8 cellular contexts compared by ENCODE assay signal in the genomic region with DNA sequence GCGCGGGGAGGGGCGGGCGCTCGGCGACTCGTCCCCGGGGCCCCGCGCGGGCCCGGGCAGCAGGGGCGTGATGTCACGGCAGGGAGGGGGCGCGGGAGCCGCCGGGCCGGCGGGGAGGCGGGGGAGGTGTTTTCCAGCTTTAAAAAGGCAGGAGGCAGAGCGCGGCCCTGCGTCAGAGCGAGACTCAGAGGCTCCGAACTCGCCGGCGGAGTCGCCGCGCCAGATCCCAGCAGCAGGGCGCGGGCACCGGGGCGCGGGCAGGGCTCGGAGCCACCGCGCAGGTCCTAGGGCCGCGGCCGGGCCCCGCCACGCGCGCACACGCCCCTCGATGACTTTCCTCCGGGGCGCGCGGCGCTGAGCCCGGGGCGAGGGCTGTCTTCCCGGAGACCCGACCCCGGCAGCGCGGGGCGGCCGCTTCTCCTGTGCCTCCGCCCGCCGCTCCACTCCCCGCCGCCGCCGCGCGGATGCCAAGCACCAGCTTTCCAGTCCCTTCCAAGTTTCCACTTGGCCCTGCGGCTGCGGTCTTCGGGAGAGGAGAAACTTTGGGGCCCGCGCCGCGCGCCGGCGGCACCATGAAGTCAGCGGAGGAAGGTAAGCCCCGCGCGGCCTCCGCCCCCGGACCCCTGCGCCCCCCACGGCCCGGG. TPM values are rescaled to one million over a fixed set of nuclear protein-coding genes. Genes with fewer than 3 reads are reported as not detected.
DNase-seq lines count a peak whose midpoint lies in the region; ATAC-seq and TF ChIP-seq lines count a peak whose summit lies in the region.

A gene (plus strand): TSS at position 170 of the 644 bp plus-strand sequence. CDS start 295 bp downstream, at position 465.

- peak within 1 kb of the TSS; percentile 88 for H3K4me3 Mint-ChIP-seq in activated naive CD4-positive, alpha-beta T cell treated with anti-CD3 and anti-CD28 coated beads, Interleukin-2, amount 50 U/mL, for 24 hours

- H3K4me1 Mint-ChIP-seq in activated naive CD4-positive, alpha-beta T cell treated with anti-CD3 and anti-CD28 coated beads, Interleukin-2, amount 50 U/mL, for 24 hours: peaks cover 43% of the 10 kb centered on the region

- H2AFZ ChIP-seq in HCT116 (ENCODE audit: low read depth, low read length, poor library complexity, severe bottlenecking): peak within 1 kb of the TSS; percentile 74

- H3K27ac Mint-ChIP-seq in activated naive CD4-positive, alpha-beta T cell treated with anti-CD3 and anti-CD28 coated beads, Interleukin-2, amount 50 U/mL, for 24 hours: peak within 1 kb of the TSS; percentile 98

- no peaks in the 10 kb centered on the region for H3K27me3 Mint-ChIP-seq in activated naive CD4-positive, alpha-beta T cell treated with anti-CD3 and anti-CD28 coated beads, Interleukin-2, amount 50 U/mL, for 24 hours

- BruUV-seq in HCT116 (replicated peaks; lab: Mats Ljungman, UMichigan): no TSS peak

- H3K4me1 ChIP-seq in BLaER1 treated with 17β-estradiol and CSF1 and Interleukin-3, amounts not matched to agents 10 nM and 100 nM: peaks cover 47 to 62% (median 59%) of the 10 kb centered on the region in 10 experiments
- peaks cover 12 to 33% of the 10 kb centered on the region in 2 experiments; a peak in 3 of 4 replicates for H3K4me1 ChIP-seq in HCT116 (ENCODE audit: control insufficient read depth in 1 of 2, insufficient read depth in 2 of 2, low read length in 2 of 2)
- peaks cover 3% of the 10 kb centered on the region for H3K4me1 ChIP-seq in cardiac muscle cell (ENCODE audit: low read depth)
- H3K4me1 ChIP-seq in vagina: peaks cover 38% of the 10 kb centered on the region

- H3K9me3 Mint-ChIP-seq in activated naive CD4-positive, alpha-beta T cell treated with anti-CD3 and anti-CD28 coated beads, Interleukin-2, amount 50 U/mL, for 24 hours: no peaks in the 10 kb centered on the region

- TF ChIP-seq POLR2A in HCT116 (IDR thresholded peaks at IDR 0.05; ENCODE audit: borderline replicate concordance, extremely low read depth, insufficient read depth, insufficient read length): no peak
- peak in 1 of 2 donors; percentile 28 for TF ChIP-seq POLR2A in vagina (IDR thresholded peaks at IDR 0.05)

- ATAC-seq in HCT116 (peak; percentile 35), HG03139 (IDR thresholded peaks at IDR 0.05; ENCODE audit: unreplicated experiment) (no peak)

- peaks cover 0 to 43% (median 15%) of the 10 kb centered on the region in 11 experiments; a peak in 15 of 22 replicates for H4K20me1 ChIP-seq in BLaER1 treated with 17β-estradiol and CSF1 and Interleukin-3, amounts not matched to agents 10 nM and 100 nM
- no peaks in the 10 kb centered on the region for H4K20me1 ChIP-seq in HCT116 (ENCODE audit: insufficient read depth)

- intact Hi-C loops in HCT116 (cut with micrococcal nuclease) (no loop called here), vagina (cut with DNase I) (loop anchor here (2.0 to 5.0 kb wide), 2 partner anchors 61 to 111 kb away; no protein-coding TSS in a partner anchor)

- RAD21 ChIA-PET in HCT116 (lab: Charles Lee; ENCODE audit: low non-redundant PET in 1 of 2, low total read pairs in 2 of 2, uncharacterized antibody in 2 of 2, unreplicated experiment in 2 of 2): no interaction called here

- DNase-seq in HCT116 (ENCODE audit: low read depth, low spot score): no peak
- peak; percentile 16 for DNase-seq in RPMI7951 (ENCODE audit: low read depth)
- DNase-seq in cardiac muscle cell (ENCODE audit: low read depth in 1 of 2, low spot score in 1 of 2): peak; percentile 85 to 90
- peak; percentile 47 for DNase-seq in pulmonary artery endothelial cell (ENCODE audit: low read depth, low spot score)
- no peak for DNase-seq in vagina (ENCODE audit: extremely low spot score in 2 of 2)

- TF ChIP-seq CTCF in HCT116 (IDR thresholded peaks at IDR 0.05 in 2 of 3, conservative IDR thresholded peaks at IDR 0.05 in 1 of 3; ENCODE audit: borderline replicate concordance in 1 of 3, insufficient read depth in 1 of 3, low read depth in 2 of 3, low read length in 2 of 3) (no peak), cardiac muscle cell (IDR thresholded peaks at IDR 0.05; ENCODE audit: low read depth, low read length) (no peak), vagina (IDR thresholded peaks at IDR 0.05) (no peak)

- peak within 1 kb of the TSS in 7 of 11 experiments; percentile 16 to 65 (median 44); a peak in 9 of 22 replicates for H3K27ac ChIP-seq in BLaER1 treated with 17β-estradiol and CSF1 and Interleukin-3, amounts not matched to agents 10 nM and 100 nM
- H3K27ac ChIP-seq in HCT116 (ENCODE audit: low read depth, low read length) (peak within 1 kb of the TSS; percentile 71), cardiac muscle cell (no peak within 1 kb of the TSS), vagina (peak within 1 kb of the TSS; percentile 91)

- H3K9ac ChIP-seq in BLaER1 treated with 17β-estradiol and CSF1 and Interleukin-3, amounts not matched to agents 10 nM and 100 nM: peak within 1 kb of the TSS; percentile 56 to 91 (median 68); a peak in 20 of 22 replicates
- peak within 1 kb of the TSS; percentile 77 for H3K9ac ChIP-seq in HCT116 (ENCODE audit: low read length)

- H3K36me3 ChIP-seq in BLaER1 treated with 17β-estradiol and CSF1 and Interleukin-3, amounts not matched to agents 10 nM and 100 nM: no peaks in the 10 kb centered on the region
- H3K36me3 ChIP-seq in HCT116 (ENCODE audit: control insufficient read depth in 1 of 2, insufficient read depth in 2 of 2, low read length in 2 of 2): no peaks in the 10 kb centered on the region
- H3K36me3 ChIP-seq in cardiac muscle cell: no peaks in the 10 kb centered on the region
- H3K36me3 ChIP-seq in vagina: no peaks in the 10 kb centered on the region

- CTCF ChIA-PET in HCT116 (lab: Charles Lee): no interaction called here

- no peak for TF ChIP-seq RAD21 in HCT116 (IDR thresholded peaks at IDR 0.05; ENCODE audit: low read depth)

- POLR2A ChIA-PET in HCT116 (lab: Charles Lee): no interaction called here

- peak within 1 kb of the TSS; percentile 59 to 74 (median 66) for H3K4me3 ChIP-seq in BLaER1 treated with 17β-estradiol and CSF1 and Interleukin-3, amounts not matched to agents 10 nM and 100 nM
- H3K4me3 ChIP-seq in HCT116 (replicated peaks in 1 of 2; ENCODE audit: low read depth in 1 of 2, low read length in 2 of 2) (peak within 1 kb of the TSS; percentile 53 to 70), cardiac muscle cell (peak within 1 kb of the TSS; percentile 43), vagina (peak within 1 kb of the TSS; percentile 53 to 88)

- H3K4me2 ChIP-seq in BLaER1 treated with 17β-estradiol and CSF1 and Interleukin-3, amounts not matched to agents 10 nM and 100 nM: peak within 1 kb of the TSS; percentile 89 to 99 (median 99)
- H3K4me2 ChIP-seq in HCT116 (ENCODE audit: low read length): peak within 1 kb of the TSS; percentile 95

- peaks cover under 1% of the 10 kb centered on the region; the same call in 1 of the 2 replicates for H3K79me2 ChIP-seq in HCT116 (ENCODE audit: insufficient read depth, low read length)

- H3K9me3 ChIP-seq in BLaER1 treated with 17β-estradiol and CSF1 and Interleukin-3, amounts not matched to agents 10 nM and 100 nM (replicated peaks in 1 of 11): no peaks in the 10 kb centered on the region
- no peaks in the 10 kb centered on the region for H3K9me3 ChIP-seq in HCT116 (ENCODE audit: control insufficient read depth in 1 of 2, insufficient read depth in 1 of 2, low read depth in 1 of 2, low read length in 2 of 2)
- H3K9me3 ChIP-seq in cardiac muscle cell (ENCODE audit: low read depth): no peaks in the 10 kb centered on the region
- no peaks in the 10 kb centered on the region for H3K9me3 ChIP-seq in vagina

- H3K36me3 Mint-ChIP-seq in activated naive CD4-positive, alpha-beta T cell treated with anti-CD3 and anti-CD28 coated beads, Interleukin-2, amount 50 U/mL, for 24 hours: peaks cover 3% of the 10 kb centered on the region

- H3K27me3 ChIP-seq in BLaER1 treated with 17β-estradiol and CSF1 and Interleukin-3, amounts not matched to agents 10 nM and 100 nM: peaks cover 70 to 87% (median 83%) of the 10 kb centered on the region in 11 experiments
- no peaks in the 10 kb centered on the region for H3K27me3 ChIP-seq in HCT116 (ENCODE audit: insufficient read depth, low read length)
- peaks cover 84% of the 10 kb centered on the region for H3K27me3 ChIP-seq in cardiac muscle cell
- H3K27me3 ChIP-seq in vagina: no peaks in the 10 kb centered on the region

- H3K9me2 ChIP-seq in HCT116 (ENCODE audit: insufficient read depth): no peaks in the 10 kb centered on the region

TF ChIP-seq in HCT116, 20 proteins besides CTCF, POLR2A, EP300 and RAD21:
- TF ChIP-seq EGR1 (IDR thresholded peaks at IDR 0.05; ENCODE audit: low read depth): no peak
- TF ChIP-seq POLR2AphosphoS5 (IDR thresholded peaks at IDR 0.05; ENCODE audit: low read depth, low read length): peak; percentile 72

RNA-seq across cellular contexts. Expression of the gene that starts here (rescaled TPM):
- 20.8 TPM for total RNA-seq in HCT116 (2021; ENCODE audit: unreplicated experiment)
- 13.5 and 14.8 TPM in 2 replicates for polyA plus RNA-seq in HCT116 (2012)
- total RNA-seq in RPMI7951 (2014; rRNA removed; shearing (Covaris generic)): 0.39 TPM in 1 of 2 replicates, not detected in the other
- 7.5 and 10.8 TPM in 2 replicates for total RNA-seq in cardiac muscle cell
- 11.7 and 19.0 TPM in 2 replicates for polyA plus RNA-seq in cardiac muscle cell
- total RNA-seq in pulmonary artery endothelial cell: 4.5 and 6.4 TPM in 2 replicates
- total RNA-seq in vagina: 21.9 TPM

Comparison
In these comparisons a context has a peak if more than half of its experiments do, and no peak if none do; other contexts are left out.
1. Peak in DNase-seq in RPMI7951; RNA of the gene not detected or under 1 TPM.
2. DNase-seq: peak in cardiac muscle cell (2 of 2) and pulmonary artery endothelial cell (single experiment); none in HCT116 (single experiment) and vagina (0 of 2).
3. Peak in every context shown above with its lines, with median percentiles within 50 percentile points of each other: H3K4me3 ChIP-seq.